8 cellular contexts compared by ENCODE assay signal in the genomic region with DNA sequence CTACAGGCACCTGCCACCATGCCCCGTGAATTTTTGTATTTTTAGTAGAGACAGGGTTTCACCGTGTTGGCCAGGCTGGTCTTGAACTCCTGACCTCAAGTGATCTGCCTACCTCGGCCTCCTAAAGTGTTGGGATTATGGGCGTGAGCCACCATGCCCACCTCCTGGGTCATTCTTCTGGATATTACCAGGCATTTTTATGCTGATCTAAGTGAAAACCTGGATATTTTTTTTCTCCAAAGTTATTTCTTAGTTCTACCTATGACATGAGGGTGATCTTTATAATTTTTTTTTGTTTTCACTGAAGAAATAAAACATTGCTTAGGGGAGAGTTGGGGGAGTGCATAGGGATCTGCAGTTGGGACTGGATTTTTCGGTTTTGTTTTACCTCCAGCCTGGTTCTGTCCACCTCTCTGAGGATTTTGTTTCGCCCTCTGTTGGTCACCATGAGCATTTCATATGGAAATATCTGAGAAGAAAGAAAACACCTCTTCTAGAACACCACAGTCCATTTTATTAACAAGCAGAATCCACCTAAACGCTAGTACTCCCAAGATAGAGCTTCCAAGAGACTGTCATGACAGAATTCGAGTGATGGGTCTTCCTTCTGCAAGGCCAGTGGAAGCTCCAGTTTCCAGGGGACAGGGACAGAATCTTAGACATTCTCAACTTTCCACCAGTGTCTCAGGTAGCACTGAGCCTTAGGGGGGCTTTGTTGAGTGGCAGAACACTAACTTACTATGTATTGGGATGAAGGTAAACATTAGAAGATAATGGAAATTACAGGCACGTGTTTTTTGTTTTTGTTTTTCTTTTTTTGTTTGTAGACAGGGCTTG. TPM values are rescaled to one million over a fixed set of nuclear protein-coding genes. Genes with fewer than 3 reads are reported as not detected.
DNase-seq lines count a peak whose midpoint lies in the region; ATAC-seq, FAIRE-seq and TF ChIP-seq lines count a peak whose summit lies in the region.

No MANE protein-coding gene starts in this region.

- H2BK5ac ChIP-seq in mesendoderm (ENCODE audit: low read length): no peak overlapping the region

- no peak overlapping the region for H3K27ac ChIP-seq in CD8-positive, alpha-beta T cell (ENCODE audit: low read depth, low read length)
- no peak overlapping the region for H3K27ac ChIP-seq in GM12878 (ENCODE audit: control insufficient read depth, insufficient read depth)
- H3K27ac ChIP-seq in mesendoderm (ENCODE audit: low read depth, low read length): no peak overlapping the region

- no peak overlapping the region for H3K4ac ChIP-seq in mesendoderm (ENCODE audit: low read depth, low read length)

- peaks cover 62% of the 10 kb centered on the region for H3K36me3 ChIP-seq in CD8-positive, alpha-beta T cell (ENCODE audit: insufficient read depth, low read length)
- H3K36me3 ChIP-seq in GM12878 (ENCODE audit: control insufficient read depth in 2 of 2, insufficient read depth in 2 of 2, low read length in 1 of 2) (no peaks in the 10 kb centered on the region), mesendoderm (ENCODE audit: control insufficient read depth, insufficient read depth, low read length) (no peaks in the 10 kb centered on the region)

- TF ChIP-seq EP300 in GM12878 (IDR thresholded peaks at IDR 0.05; ENCODE audit: borderline replicate concordance in 1 of 2, control insufficient read depth in 1 of 2, low read depth in 2 of 2, low read length in 2 of 2): no peak

- peak; percentile 49; the same call in 1 of the 2 replicates for TF ChIP-seq RAD21 in GM12878 (IDR thresholded peaks at IDR 0.05; ENCODE audit: insufficient read depth, low read depth, low read length)

- H3K56ac ChIP-seq in mesendoderm (ENCODE audit: low read length): no peak overlapping the region

- peak; percentile 66 for FAIRE-seq in GM12878 (lab: Jason Lieb, UNC)

- peaks cover 2% of the 10 kb centered on the region for H3K4me1 Mint-ChIP-seq in CD8-positive, alpha-beta T cell (ENCODE audit: low read depth)
- H3K4me1 Mint-ChIP-seq in HFFc6 (ENCODE audit: low read depth): peaks cover 4% of the 10 kb centered on the region; the same call in 1 of the 2 replicates

- no peaks in the 10 kb centered on the region for H3K27me3 ChIP-seq in CD8-positive, alpha-beta T cell (ENCODE audit: insufficient read depth, low read length)
- H3K27me3 ChIP-seq in GM12878 (replicated peaks in 1 of 2; ENCODE audit: control insufficient read depth in 2 of 2, insufficient read depth in 2 of 2, low read length in 1 of 2) (no peaks in the 10 kb centered on the region; a peak in 1 of 4 replicates), mesendoderm (ENCODE audit: insufficient read depth, low read length, poor library complexity) (no peaks in the 10 kb centered on the region)

- no peak overlapping the region for H3K23ac ChIP-seq in mesendoderm (ENCODE audit: low read length)

- no peak for TF ChIP-seq CTCF in CD8-positive, alpha-beta T cell (IDR thresholded peaks at IDR 0.05)
- TF ChIP-seq CTCF in HFFc6 (IDR thresholded peaks at IDR 0.05) (peak; percentile 80), GM12878 (IDR thresholded peaks at IDR 0.05 in 2 of 3, conservative IDR thresholded peaks at IDR 0.05 in 1 of 3; ENCODE audit: control insufficient read depth in 2 of 3, extremely low read depth in 1 of 3, insufficient read depth in 1 of 3, low read depth in 3 of 3, low read length in 3 of 3) (peak; percentile 41 to 51 (median 44))

- H2AFZ ChIP-seq in GM12878 (ENCODE audit: control insufficient read depth, low read depth, low read length): no peak overlapping the region

- TF ChIP-seq POLR2A in GM12878 (IDR thresholded peaks at IDR 0.05; ENCODE audit: low read depth, low read length): no peak

- H3K79me2 ChIP-seq in GM12878 (ENCODE audit: control insufficient read depth, insufficient read depth, low read length): no peaks in the 10 kb centered on the region
- H3K79me2 ChIP-seq in mesendoderm (ENCODE audit: control insufficient read depth, insufficient read depth, low read length): no peaks in the 10 kb centered on the region

- intact Hi-C loops in CD8-positive, alpha-beta T cell (cut with DNase I, micrococcal nuclease): no loop called here
- intact Hi-C loops in GM12878 (cut with micrococcal nuclease; ENCODE audit: unreplicated experiment): loop anchor here (1.0 kb wide), 1 partner anchor 133 kb away; no protein-coding TSS in a partner anchor

- no peak overlapping the region for H2AK5ac ChIP-seq in mesendoderm (ENCODE audit: low read length)

- no peak overlapping the region for H3K9ac ChIP-seq in GM12878 (ENCODE audit: control insufficient read depth, insufficient read depth, low read length)
- no peak overlapping the region for H3K9ac ChIP-seq in mesendoderm (ENCODE audit: low read length)

- SMC1A ChIA-PET in GM12878 (lab: Charles Lee; ENCODE audit: uncharacterized antibody, unreplicated experiment): interaction anchor here (1.3 to 1.9 kb wide), 2 partner anchors 17 to 134 kb away, joined by 4 to 8 read pairs; no protein-coding TSS in a partner anchor

- no peak overlapping the region for H4K8ac ChIP-seq in mesendoderm (ENCODE audit: low read depth, low read length)

- no peak overlapping the region for H3K4me3 ChIP-seq in CD8-positive, alpha-beta T cell (ENCODE audit: low read depth, low read length)
- H3K4me3 ChIP-seq in GM12878 (no peak overlapping the region), mesendoderm (ENCODE audit: low read length) (no peak overlapping the region)

- no peaks in the 10 kb centered on the region for H3K9me3 ChIP-seq in CD8-positive, alpha-beta T cell (ENCODE audit: low read length)
- H3K9me3 ChIP-seq in GM12878 (replicated peaks; ENCODE audit: control insufficient read depth, insufficient read depth, low read length): no peaks in the 10 kb centered on the region

- H2BK15ac ChIP-seq in mesendoderm (replicated peaks; ENCODE audit: low read depth): no peak overlapping the region

- CTCF ChIA-PET in CD8-positive, alpha-beta T cell (lab: Charles Lee): no interaction called here
- CTCF ChIA-PET in GM12878 (lab: Yijun Ruan, JAX): interaction anchor here (0.5 to 7.9 kb wide), 13 partner anchors 10 to 637 kb away, joined by 3 to 58 read pairs (median 3); no protein-coding TSS in a partner anchor

- H3K79me1 ChIP-seq in mesendoderm (ENCODE audit: low read length): no peaks in the 10 kb centered on the region

- no peaks in the 10 kb centered on the region for H3K9me3 Mint-ChIP-seq in CD8-positive, alpha-beta T cell
- no peaks in the 10 kb centered on the region for H3K9me3 Mint-ChIP-seq in HFFc6

- POLR2A ChIA-PET in CD8-positive, alpha-beta T cell (lab: Charles Lee): interaction anchor here (0.8 kb wide), 1 partner anchor 47 kb away, joined by 6 read pairs; no protein-coding TSS in a partner anchor
- POLR2A ChIA-PET in GM12878 (lab: Charles Lee): interaction anchor here (0.6 kb wide), 1 partner anchor 89 kb away, joined by 3 read pairs; no protein-coding TSS in a partner anchor

- no peak for ATAC-seq in CD8-positive, alpha-beta T cell
- ATAC-seq in GM12878 (peak; percentile 56), HG03175 (IDR thresholded peaks at IDR 0.05; ENCODE audit: unreplicated experiment) (no peak)

- in situ Hi-C loops in GM12878 (cut with MboI): loop anchor here (25.0 kb wide), 2 partner anchors 100 to 250 kb away; a partner anchor contains a TSS

- no peak overlapping the region for H2BK120ac ChIP-seq in mesendoderm (ENCODE audit: low read depth, low read length)

- no peaks in the 10 kb centered on the region for H3K4me1 ChIP-seq in CD8-positive, alpha-beta T cell (ENCODE audit: insufficient read depth, low read length)
- H3K4me1 ChIP-seq in GM12878 (ENCODE audit: control insufficient read depth, insufficient read depth, low read length): no peaks in the 10 kb centered on the region
- peaks cover 2% of the 10 kb centered on the region for H3K4me1 ChIP-seq in mesendoderm (ENCODE audit: control insufficient read depth, low read depth, low read length)

- no TSS peak for BruUV-seq in GM12878 (replicated peaks; lab: Mats Ljungman, UMichigan)

- H3K36me3 Mint-ChIP-seq in CD8-positive, alpha-beta T cell: peaks cover 99% of the 10 kb centered on the region
- no peaks in the 10 kb centered on the region for H3K36me3 Mint-ChIP-seq in HFFc6 (ENCODE audit: low read depth)

- DNase-seq in CD8-positive, alpha-beta T cell: no peak
- DNase-seq in HFFc6: peak; percentile 37
- DNase-seq in GM12878 (ENCODE audit: low read depth, low spot score): no peak
- peak; percentile 28 for DNase-seq in mesendoderm
- DNase-seq in NK-92 (lab: John Stamatoyannopoulos, UW; ENCODE audit: unreplicated experiment): no peak
- no peak for DNase-seq in NCI-H1436 (lab: John Stamatoyannopoulos, UW)
- no peak for DNase-seq in NCI-H2029 treated with DMSO at 0.1 percent for 48 hours (lab: John Stamatoyannopoulos, UW)

- H4K20me1 ChIP-seq in GM12878 (ENCODE audit: control insufficient read depth, insufficient read depth): no peaks in the 10 kb centered on the region

- no peak overlapping the region for H3K4me3 Mint-ChIP-seq in CD8-positive, alpha-beta T cell
- no peak overlapping the region for H3K4me3 Mint-ChIP-seq in HFFc6

- H3K4me2 ChIP-seq in GM12878 (ENCODE audit: control insufficient read depth, insufficient read depth) (no peak overlapping the region), mesendoderm (ENCODE audit: low read length) (no peak overlapping the region)

- H3K18ac ChIP-seq in mesendoderm (ENCODE audit: low read length): no peak overlapping the region

- H3K27ac Mint-ChIP-seq in CD8-positive, alpha-beta T cell: peak overlapping the region; percentile 45
- no peak overlapping the region for H3K27ac Mint-ChIP-seq in HFFc6

- RAD21 ChIA-PET in GM12878 (lab: Charles Lee; ENCODE audit: unreplicated experiment): interaction anchor here (1.3 to 3.5 kb wide), 3 partner anchors 21 to 134 kb away, joined by 3 to 18 read pairs (median 12); no protein-coding TSS in a partner anchor

- WGBS in GM12878 (ENCODE audit: insufficient coverage, insufficient replicate concordance, low lambda C conversion rate, missing lambda C conversion rate): 64% methylated on average over 9 of the region's 9 CpGs
- no CpG with 5 or more reads among the region's 9 CpGs for WGBS in mesendoderm (ENCODE audit: extremely low coverage, insufficient coverage, low lambda C conversion rate)

- H4K5ac ChIP-seq in mesendoderm (ENCODE audit: low read length): no peak overlapping the region

- H3K27me3 Mint-ChIP-seq in CD8-positive, alpha-beta T cell (ENCODE audit: low read depth): no peaks in the 10 kb centered on the region
- no peaks in the 10 kb centered on the region for H3K27me3 Mint-ChIP-seq in HFFc6 (ENCODE audit: insufficient read depth)

RNA-seq across cellular contexts. Expression of a gene that starts 33.4 kb away (rescaled TPM):
- total RNA-seq in CD8-positive, alpha-beta T cell: under 1 TPM; 0.39 to 0.49 TPM
- total RNA-seq in HFFc6 (2021; fragmentation: NEBNext Ultra II Directional; extraction: Animal tissue kit (Norgen Biotek cat#: 25700)): under 1 TPM in 2 of 6 experiments, not detected in 4; 0.07 to 0.09 TPM
- 1.2 and 1.5 TPM in 2 replicates for total RNA-seq in GM12878 (2013; cell fraction: nucleolus; rRNA removed)
- 0.71 and 1.1 TPM in 2 replicates for total RNA-seq in GM12878 (2014; rRNA removed)
- 0.27 and 0.32 TPM in 2 replicates for total RNA-seq in GM12878 (2014; rRNA removed; fragmentation: Illumina TruSeq; extraction: Trizol)
- total RNA-seq in GM12878 (2021): 0.37 and 0.49 TPM in 2 replicates
- 2.0 TPM for polyA plus RNA-seq in GM12878 (2011; ENCODE audit: low read depth)
- 2.7 and 4.0 TPM in 2 replicates for polyA plus RNA-seq in GM12878 (2011; rRNA removed)
- 5.0 and 5.3 TPM in 2 replicates for polyA plus RNA-seq in GM12878 (2011; cell fraction: cytosol; rRNA removed)
- 10.6 and 13.4 TPM in 2 replicates for polyA plus RNA-seq in GM12878 (2011; cell fraction: nucleus; rRNA removed)
- polyA plus RNA-seq in GM12878 (2012): 3.0 and 3.2 TPM in 2 replicates
- polyA plus RNA-seq in GM12878 (2014; fragmentation: Illumina TruSeq; extraction: Trizol): 0.32 and 0.43 TPM in 2 replicates
- under 1 TPM; 0.03 to 0.07 TPM for polyA plus RNA-seq in GM12878 (2014; fragmentation: Nextera tagmentation; extraction: Ambion mirVana)
- 0.41 and 0.76 TPM in 2 replicates for polyA plus RNA-seq in GM12878 (2014; rRNA removed)
- polyA plus RNA-seq in GM12878 (2016; fragmentation: Nextera tagmentation; extraction: Ambion mirVana): under 1 TPM; 0.31 to 0.37 TPM
- 3.6 and 8.2 TPM in 2 replicates for polyA minus RNA-seq in GM12878 (2011; rRNA and poly(A)+ RNA removed)
- polyA minus RNA-seq in GM12878 (2011; cell fraction: cytosol; rRNA and poly(A)+ RNA removed): 3.6 and 4.4 TPM in 2 replicates
- polyA minus RNA-seq in GM12878 (2011; cell fraction: nucleus; rRNA and poly(A)+ RNA removed): 2.7 and 5.7 TPM in 2 replicates
- 2.5 TPM for polyA plus RNA-seq in mesendoderm (2013, experiment 1 of 2)
- 2.6 TPM for polyA plus RNA-seq in mesendoderm (2013, experiment 2 of 2)

Comparison
In these comparisons a context has a peak if more than half of its experiments do, and no peak if none do; other contexts are left out.
1. DNase-seq: peak in HFFc6 (single experiment) and mesendoderm (single experiment); none in CD8-positive, alpha-beta T cell (0 of 7), GM12878 (single experiment), NK-92 (single experiment), NCI-H1436 (single experiment) and NCI-H2029 treated with DMSO at 0.1 percent for 48 hours (single experiment).